ENCODE assay signal across 10 cellular contexts in genomic region chr2:101114815-101115214, GRCh38. TPM values are rescaled to one million over a fixed set of nuclear protein-coding genes. Genes with fewer than 3 reads are reported as not detected.
A peak's percentile ranks its signal among the peaks of the same experiment; 100 is the strongest.
DNase-seq lines count a peak whose midpoint lies in the region; ATAC-seq, FAIRE-seq and TF ChIP-seq lines count a peak whose summit lies in the region.
"Had no signal": no experiment of that assay in that cellular context is flagged by ENCODE, and none has a peak within 500 bp of the region (broad histone marks: within the 10 kb centered on the region; RNA-seq: fewer than 3 reads in every experiment).

No MANE protein-coding gene starts in this region.

- no peak for FAIRE-seq in GM12891 (lab: Jason Lieb, UNC)
- FAIRE-seq: RCC 7860 had no signal

- H3K36me3 ChIP-seq in heart right ventricle: no peaks in the 10 kb centered on the region
- H3K36me3 ChIP-seq in gastrocnemius medialis: no peaks in the 10 kb centered on the region

- TF ChIP-seq CTCF in heart right ventricle (IDR thresholded peaks at IDR 0.05) (no peak), gastrocnemius medialis (IDR thresholded peaks at IDR 0.05 in 4 of 5, conservative IDR thresholded peaks at IDR 0.05 in 1 of 5) (no peak)

- no peak for ATAC-seq in heart right ventricle
- ATAC-seq in gastrocnemius medialis: peak; percentile 36 to 39

- peaks cover 25 to 97% (median 71%) of the 10 kb centered on the region in 9 donors for H3K4me1 ChIP-seq in heart right ventricle
- peaks cover 84 to 97% of the 10 kb centered on the region in 2 donors for H3K4me1 ChIP-seq in gastrocnemius medialis

- intact Hi-C loops in heart right ventricle (cut with DNase I): loop anchor here in 6 of 10 donors (5.0 kb wide), 2 partner anchors 32 to 37 kb away; partner anchors contain the start of gene TBC1D8 (in 3 of the 6)
- intact Hi-C loops in gastrocnemius medialis (cut with DNase I; ENCODE audit: low total_unique reads): loop anchor here (5.0 kb wide), 1 partner anchor 293 kb away; the partner anchor contains the start of gene NPAS2

- no peak for TF ChIP-seq POLR2A in GM12891 (IDR thresholded peaks at IDR 0.05; ENCODE audit: low read depth, low read length)
- TF ChIP-seq POLR2A in gastrocnemius medialis (IDR thresholded peaks at IDR 0.05): peak in 1 of 2 donors; percentile 49

- no peak for DNase-seq in GM12891 (ENCODE audit: insufficient read length, low spot score)
- peak; percentile 28 for DNase-seq in OCI-M1 (lab: John Stamatoyannopoulos, UW)
- DNase-seq in heart right ventricle: no peak
- DNase-seq in gastrocnemius medialis: peak; percentile 78 to 94
- no peak for DNase-seq in NCI-H2196 treated with DMSO at 0.1 percent for 48 hours (lab: John Stamatoyannopoulos, UW; ENCODE audit: unreplicated experiment)
- no peak for DNase-seq in kidney glomerular epithelial cell (lab: John Stamatoyannopoulos, UW)
- DNase-seq in stimulated activated CD4-positive, alpha-beta T cell treated with anti-CD3 and anti-CD28 coated beads, Interleukin-4, amount 100 ng/mL, for 1 hour: no peak
- no peak for DNase-seq in activated gamma-delta T cell treated with Interleukin-2 at 50 U/mL for 16 hours
- DNase-seq: anterior cingulate cortex had no signal

- 45 to 60% methylated on average over 6 of the region's 6 CpGs for WGBS in heart right ventricle, 2 donors

- no peaks in the 10 kb centered on the region for H3K9me3 ChIP-seq in heart right ventricle
- H3K9me3 ChIP-seq in gastrocnemius medialis: no peaks in the 10 kb centered on the region

- H3K4me3 ChIP-seq in heart right ventricle (no peak overlapping the region), gastrocnemius medialis (peak overlapping the region in 3 of 4 donors; percentile 18 to 27 (median 26))

- peak overlapping the region; percentile 42 to 93 (median 84) for H3K27ac ChIP-seq in heart right ventricle
- peak overlapping the region; percentile 84 to 100 (median 99) for H3K27ac ChIP-seq in gastrocnemius medialis

- in situ Hi-C loops in gastrocnemius medialis (cut with MboI; ENCODE audit: low sequenced_read_pairs in 4 of 4): no loop called here

- H3K27me3 ChIP-seq in heart right ventricle: no peaks in the 10 kb centered on the region
- H3K27me3 ChIP-seq in gastrocnemius medialis: no peaks in the 10 kb centered on the region

TF ChIP-seq in GM12891, 5 proteins besides CTCF, POLR2A, EP300 and RAD21:
- TF ChIP-seq POU2F2 (IDR thresholded peaks at IDR 0.05; ENCODE audit: low read depth, low read length) (no peak), PAX5 (IDR thresholded peaks at IDR 0.05; ENCODE audit: insufficient read depth, low read length, severe bottlenecking) (no peak), POLR2AphosphoS5 (IDR thresholded peaks at IDR 0.05; ENCODE audit: low read depth, low read length) (no peak), SPI1 (IDR thresholded peaks at IDR 0.05; ENCODE audit: low read depth, low read length) (peak; percentile 92), TAF1 (IDR thresholded peaks at IDR 0.05; ENCODE audit: low read depth, low read length) (no peak)

RNA-seq across cellular contexts. Expression of gene TBC1D8, which starts 36.4 kb away (rescaled TPM):
- 16.4 TPM for polyA plus RNA-seq in GM12891 (2012; ENCODE audit: low read depth, missing spikeins)
- total RNA-seq in heart right ventricle (10 to 100 TPM; 42.6 to 69.5 (median 55.8) TPM), gastrocnemius medialis (100 to 1,000 TPM; 103 to 298 (median 201) TPM)
- 10 to 100 TPM; 24.0 to 41.6 TPM for polyA plus RNA-seq in heart right ventricle

Comparison
In these comparisons a context has a peak if more than half of its experiments do, and no peak if none do; other contexts are left out.
1. DNase-seq: peak in OCI-M1 (single experiment) and gastrocnemius medialis (2 of 2); none in GM12891 (single experiment), heart right ventricle (0 of 2), NCI-H2196 treated with DMSO at 0.1 percent for 48 hours (single experiment), kidney glomerular epithelial cell (single experiment), stimulated activated CD4-positive, alpha-beta T cell treated with anti-CD3 and anti-CD28 coated beads, Interleukin-4, amount 100 ng/mL, for 1 hour (single experiment) and activated gamma-delta T cell treated with Interleukin-2 at 50 U/mL for 16 hours (single experiment).
2. ATAC-seq: peak in gastrocnemius medialis (2 of 2); none in heart right ventricle (0 of 8).
3. H3K4me3 ChIP-seq: peak in gastrocnemius medialis (3 of 4); none in heart right ventricle (0 of 10).